ENCODE assay signal across 9 cellular contexts in the genomic region with DNA sequence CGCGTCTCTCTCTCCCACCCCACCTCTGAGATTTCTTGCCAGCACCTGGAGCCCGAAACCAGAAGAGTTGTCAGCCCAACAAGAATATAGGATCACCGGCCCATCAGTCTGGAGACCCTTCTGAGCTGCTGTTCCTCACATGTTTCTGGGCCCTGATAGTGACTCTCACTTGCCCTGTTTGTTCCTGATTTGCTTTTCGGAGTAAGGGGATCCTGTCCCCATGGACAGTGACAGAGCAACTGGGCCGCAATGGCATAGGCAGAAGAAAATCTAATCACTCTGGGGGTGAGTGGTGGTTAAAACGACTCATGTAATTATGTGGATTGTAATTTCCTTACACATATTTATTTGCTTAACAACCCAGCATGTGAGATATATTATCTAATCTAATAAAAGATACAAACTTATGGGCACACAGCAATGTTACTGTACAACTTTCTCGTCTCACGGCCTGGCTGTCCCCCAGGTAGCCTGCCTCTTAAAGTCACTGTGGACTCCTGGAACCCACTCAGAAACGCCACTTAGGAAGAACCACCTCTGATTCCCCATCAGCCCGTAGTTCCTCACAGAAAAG. TPM values are rescaled to one million over a fixed set of nuclear protein-coding genes. Genes with fewer than 3 reads are reported as not detected.
DNase-seq lines count a peak whose midpoint lies in the region; ATAC-seq, FAIRE-seq and TF ChIP-seq lines count a peak whose summit lies in the region.
"Had no signal": no experiment of that assay in that cellular context is flagged by ENCODE, and none has a peak within 500 bp of the region (broad histone marks: within the 10 kb centered on the region; RNA-seq: fewer than 3 reads in every experiment).

No MANE protein-coding gene starts in this region.

- peaks cover 2% of the 10 kb centered on the region for H3K4me1 Mint-ChIP-seq in activated CD4-positive, alpha-beta T cell treated with anti-CD3 and anti-CD28 coated beads, Interleukin-2, amount 10 ng/mL, durations not matched to agents 24 days and 14 days
- peaks cover 5% of the 10 kb centered on the region for H3K4me1 Mint-ChIP-seq in activated naive CD8-positive, alpha-beta T cell treated with anti-CD3 and anti-CD28 coated beads for 36 hours

- H3K27me3 Mint-ChIP-seq in activated CD4-positive, alpha-beta T cell treated with anti-CD3 and anti-CD28 coated beads, Interleukin-2, amount 10 ng/mL, durations not matched to agents 24 days and 14 days: peaks cover 63% of the 10 kb centered on the region
- peaks cover 82% of the 10 kb centered on the region for H3K27me3 Mint-ChIP-seq in activated naive CD8-positive, alpha-beta T cell treated with anti-CD3 and anti-CD28 coated beads for 36 hours

- no peak for DNase-seq in activated CD4-positive, alpha-beta T cell treated with anti-CD3 and anti-CD28 coated beads, Interleukin-2, amount 10 ng/mL, durations not matched to agents 24 days and 14 days
- no peak for DNase-seq in activated CD4-positive, alpha-beta T cell treated with anti-CD3 and anti-CD28 coated beads for 4 hours
- no peak for DNase-seq in activated naive CD8-positive, alpha-beta T cell treated with anti-CD3 and anti-CD28 coated beads for 36 hours
- no peak for DNase-seq in HepG2 (ENCODE audit: low spot score)
- DNase-seq in thyroid gland: peak; percentile 44 to 47
- DNase-seq in SIG-M5 treated with dmso at 0.1 percent for 504 hours (lab: John Stamatoyannopoulos, UW; ENCODE audit: unreplicated experiment): no peak

- 55% methylated on average over 10 of the region's 11 CpGs for WGBS in HepG2 (ENCODE audit: low lambda C conversion rate)
- WGBS in thyroid gland, 2 donors: 37% methylated on average over 11 of the region's 11 CpGs

- POLR2A ChIA-PET in HepG2 (lab: Yijun Ruan, JAX): no interaction called here

- peak overlapping the region; percentile 71 for H3K4me3 Mint-ChIP-seq in activated CD4-positive, alpha-beta T cell treated with anti-CD3 and anti-CD28 coated beads, Interleukin-2, amount 10 ng/mL, durations not matched to agents 24 days and 14 days
- peak overlapping the region; percentile 63 for H3K4me3 Mint-ChIP-seq in activated naive CD8-positive, alpha-beta T cell treated with anti-CD3 and anti-CD28 coated beads for 36 hours

- intact Hi-C loops in activated CD4-positive, alpha-beta T cell treated with anti-CD3 and anti-CD28 coated beads, Interleukin-2, amount 10 ng/mL, durations not matched to agents 24 days and 14 days (cut with micrococcal nuclease): no loop called here
- intact Hi-C loops in HepG2 (cut with micrococcal nuclease; ENCODE audit: unreplicated experiment) (no loop called here), thyroid gland (cut with DNase I) (no loop called here)

- H3K79me2 ChIP-seq in HepG2 (ENCODE audit: insufficient read depth, low read length): peaks cover 33% of the 10 kb centered on the region

- H3K36me3 Mint-ChIP-seq in activated CD4-positive, alpha-beta T cell treated with anti-CD3 and anti-CD28 coated beads, Interleukin-2, amount 10 ng/mL, durations not matched to agents 24 days and 14 days (ENCODE audit: low read depth): no peaks in the 10 kb centered on the region
- H3K36me3 Mint-ChIP-seq in activated naive CD8-positive, alpha-beta T cell treated with anti-CD3 and anti-CD28 coated beads for 36 hours: no peaks in the 10 kb centered on the region

- H3K27ac ChIP-seq in HepG2 (ENCODE audit: extremely low read length, insufficient read depth, low read length): peak overlapping the region; percentile 21
- H3K27ac ChIP-seq in thyroid gland: peak overlapping the region; percentile 52 to 81 (median 75)
- H3K27ac ChIP-seq: epithelial cell of prostate had no signal

- FAIRE-seq in HepG2 (lab: Jason Lieb, UNC): no peak

- ATAC-seq in HepG2 (no peak; the same call in 2 of the 3 replicates), HG03342 (IDR thresholded peaks at IDR 0.05; ENCODE audit: unreplicated experiment) (no peak), GM21423 (IDR thresholded peaks at IDR 0.05; ENCODE audit: unreplicated experiment) (no peak)

- CTCF ChIA-PET in HepG2 (lab: Yijun Ruan, JAX; ENCODE audit: low intra/inter-chr PET ratio, low total read pairs): no interaction called here

- H3K27ac Mint-ChIP-seq in activated CD4-positive, alpha-beta T cell treated with anti-CD3 and anti-CD28 coated beads, Interleukin-2, amount 10 ng/mL, durations not matched to agents 24 days and 14 days: no peak overlapping the region
- no peak overlapping the region for H3K27ac Mint-ChIP-seq in activated naive CD8-positive, alpha-beta T cell treated with anti-CD3 and anti-CD28 coated beads for 36 hours

- TF ChIP-seq POLR2A in HepG2 (IDR thresholded peaks at IDR 0.05; ENCODE audit: insufficient read depth in 1 of 2, low read depth in 2 of 2, low read length in 2 of 2) (no peak), thyroid gland (IDR thresholded peaks at IDR 0.05) (peak in 1 of 2 donors; percentile 8)

- TSS peak; percentile 89 for BruUV-seq in HepG2 (replicated peaks; lab: Mats Ljungman, UMichigan)

- no peaks in the 10 kb centered on the region for H3K27me3 ChIP-seq in HepG2 (ENCODE audit: control insufficient read depth in 1 of 2, insufficient read depth in 2 of 2, low read length in 2 of 2)
- H3K27me3 ChIP-seq in thyroid gland: no peaks in the 10 kb centered on the region

- H2AFZ ChIP-seq in HepG2 (ENCODE audit: low read length): peak overlapping the region; percentile 39

- H3K4me3 ChIP-seq in HepG2 (replicated peaks in 1 of 3; ENCODE audit: insufficient read depth in 1 of 3, low read depth in 2 of 3, low read length in 3 of 3) (peak overlapping the region; percentile 44 to 82 (median 69); a peak in 5 of 6 replicates), thyroid gland (replicated peaks in 1 of 3) (peak overlapping the region in 1 of 3 donors; percentile 70)

- no peaks in the 10 kb centered on the region for H3K36me3 ChIP-seq in HepG2 (replicated peaks in 1 of 2; ENCODE audit: control insufficient read depth in 1 of 2, insufficient read depth in 2 of 2, low read length in 2 of 2)
- no peaks in the 10 kb centered on the region for H3K36me3 ChIP-seq in thyroid gland

- H4K20me1 ChIP-seq in HepG2 (ENCODE audit: insufficient read depth, low read length): no peaks in the 10 kb centered on the region

- in situ Hi-C loops in HepG2 (cut with HindIII; ENCODE audit: extremely low pct_ligation_motif_present, low pct_unique_long_range_greater_than_20kb): loop anchor here (5.0 kb wide), 1 partner anchor 38 kb away; no protein-coding TSS in a partner anchor

- TF ChIP-seq CTCF in HepG2 (CRISPR knock-in tag; IDR thresholded peaks at IDR 0.05): no peak
- no peak for TF ChIP-seq CTCF in thyroid gland (IDR thresholded peaks at IDR 0.05)

- H3K4me2 ChIP-seq in HepG2 (ENCODE audit: low read depth, low read length): peak overlapping the region; percentile 76

- H3K4me1 ChIP-seq in HepG2 (ENCODE audit: insufficient read depth, low read length) (peaks cover 60% of the 10 kb centered on the region), thyroid gland (peaks cover 14 to 23% of the 10 kb centered on the region in 2 donors)

- TF ChIP-seq RAD21 in HepG2 (CRISPR knock-in tag; IDR thresholded peaks at IDR 0.05): no peak

- H3K9me3 Mint-ChIP-seq in activated CD4-positive, alpha-beta T cell treated with anti-CD3 and anti-CD28 coated beads, Interleukin-2, amount 10 ng/mL, durations not matched to agents 24 days and 14 days: no peaks in the 10 kb centered on the region
- H3K9me3 Mint-ChIP-seq in activated naive CD8-positive, alpha-beta T cell treated with anti-CD3 and anti-CD28 coated beads for 36 hours: no peaks in the 10 kb centered on the region

- peak overlapping the region; percentile 58 for H3K9ac ChIP-seq in HepG2 (ENCODE audit: insufficient read depth, low read depth, low read length)

- H3K9me3 ChIP-seq in HepG2 (ENCODE audit: low read length): no peaks in the 10 kb centered on the region
- no peaks in the 10 kb centered on the region for H3K9me3 ChIP-seq in thyroid gland

- TF ChIP-seq EP300 in HepG2 (IDR thresholded peaks at IDR 0.05; ENCODE audit: low read depth in 2 of 2, low read length in 2 of 2) (no peak), HepG2 (CRISPR knock-in tag; IDR thresholded peaks at IDR 0.05; ENCODE audit: borderline replicate concordance) (no peak)

TF ChIP-seq in HepG2, 621 proteins besides CTCF, POLR2A, EP300 and RAD21 (continues in another document):
- TF ChIP-seq ZNF335 (CRISPR knock-in tag; IDR thresholded peaks at IDR 0.05) (no peak), ZBTB3 (CRISPR knock-in tag; IDR thresholded peaks at IDR 0.05; ENCODE audit: borderline replicate concordance, low read depth) (no peak)

RNA-seq across cellular contexts. Expression of a gene that starts 0.7 kb away (rescaled TPM):
- 0.05 TPM in 1 of 2 replicates, not detected in the other for total RNA-seq in activated CD4-positive, alpha-beta T cell treated with anti-CD3 and anti-CD28 coated beads, Interleukin-2, amount 10 ng/mL, durations not matched to agents 24 days and 14 days
- total RNA-seq in activated naive CD8-positive, alpha-beta T cell treated with anti-CD3 and anti-CD28 coated beads for 36 hours: under 1 TPM; 0.10 to 0.54 TPM
- total RNA-seq in HepG2 (2016; rRNA removed; fragmentation: Illumina TruSeq; extraction: Trizol) (4.2 and 6.3 TPM in 2 replicates), thyroid gland (100 to 1,000 TPM in 2 of 4 donors, 10 to 100 TPM in 2; 83.0 to 110 (median 102) TPM)
- 1.2 and 1.3 TPM in 2 replicates for total RNA-seq in HepG2 (2016; cell fraction: cytosol; rRNA removed; fragmentation: Illumina TruSeq; extraction: Trizol; ENCODE audit: low read depth)
- total RNA-seq in HepG2 (2016; cell fraction: insoluble cytoplasmic fraction; rRNA removed; fragmentation: Illumina TruSeq; extraction: Trizol): 5.1 and 5.7 TPM in 2 replicates
- total RNA-seq in HepG2 (2016; cell fraction: membrane; rRNA removed; fragmentation: Illumina TruSeq; extraction: Trizol): 3.9 and 4.0 TPM in 2 replicates
- total RNA-seq in HepG2 (2016; cell fraction: nucleus; rRNA removed; fragmentation: Illumina TruSeq; extraction: Trizol): 5.0 and 5.1 TPM in 2 replicates
- polyA plus RNA-seq in HepG2 (2011; rRNA removed): 6.0 and 7.7 TPM in 2 replicates
- polyA plus RNA-seq in HepG2 (2011; cell fraction: cytosol; rRNA removed): 3.7 and 4.0 TPM in 2 replicates
- 8.9 and 13.5 TPM in 2 replicates for polyA plus RNA-seq in HepG2 (2011; cell fraction: nucleus; rRNA removed)
- 4.5 and 5.4 TPM in 2 replicates for polyA plus RNA-seq in HepG2 (2012)
- 0.35 and 0.44 TPM in 2 replicates for polyA plus RNA-seq in HepG2 (2016; cell fraction: cytosol; fragmentation: Illumina TruSeq; extraction: Trizol; ENCODE audit: low read depth)
- 5.0 and 5.5 TPM in 2 replicates for polyA plus RNA-seq in HepG2 (2016; cell fraction: insoluble cytoplasmic fraction; fragmentation: Illumina TruSeq; extraction: Trizol; ENCODE audit: low read depth)
- 1.8 and 2.1 TPM in 2 replicates for polyA plus RNA-seq in HepG2 (2016; cell fraction: membrane; fragmentation: Illumina TruSeq; extraction: Trizol; ENCODE audit: low read depth)
- polyA plus RNA-seq in HepG2 (2016; cell fraction: nucleus; fragmentation: Illumina TruSeq; extraction: Trizol; ENCODE audit: insufficient read depth, low read depth): 6.4 and 7.3 TPM in 2 replicates
- 14.6 TPM in 1 of 2 replicates, not detected in the other for polyA minus RNA-seq in HepG2 (2011; rRNA and poly(A)+ RNA removed; ENCODE audit: low replicate concordance)
- polyA minus RNA-seq in HepG2 (2011; cell fraction: cytosol; rRNA and poly(A)+ RNA removed): 8.3 and 8.5 TPM in 2 replicates
- polyA minus RNA-seq in HepG2 (2011; cell fraction: nucleus; rRNA and poly(A)+ RNA removed): 9.7 and 10.6 TPM in 2 replicates

Comparison
In these comparisons a context has a peak if more than half of its experiments do, and no peak if none do; other contexts are left out.
1. DNase-seq: peak in thyroid gland (2 of 2); none in activated CD4-positive, alpha-beta T cell treated with anti-CD3 and anti-CD28 coated beads, Interleukin-2, amount 10 ng/mL, durations not matched to agents 24 days and 14 days (single experiment), activated CD4-positive, alpha-beta T cell treated with anti-CD3 and anti-CD28 coated beads for 4 hours (0 of 2), activated naive CD8-positive, alpha-beta T cell treated with anti-CD3 and anti-CD28 coated beads for 36 hours (single experiment), HepG2 (single experiment) and SIG-M5 treated with dmso at 0.1 percent for 504 hours (single experiment).
2. RNA of a gene that starts 0.7 kb away (total RNA-seq): 83.0 to 110 TPM in thyroid gland; 1.2 to 6.3 TPM in HepG2, 0.10 to 0.54 TPM in activated naive CD8-positive, alpha-beta T cell treated with anti-CD3 and anti-CD28 coated beads for 36 hours and 0.05 TPM in activated CD4-positive, alpha-beta T cell treated with anti-CD3 and anti-CD28 coated beads, Interleukin-2, amount 10 ng/mL, durations not matched to agents 24 days and 14 days; every median in the first group is over 10 times any median in the second.